Comparison of ENCODE assay signal across 15 cellular contexts in genomic region chr10:103764296-103765088, GRCh38.
DNase-seq lines count a peak whose midpoint lies in the region; ATAC-seq and TF ChIP-seq lines count a peak whose summit lies in the region.
"Had no signal": no experiment of that assay in that cellular context is flagged by ENCODE, and none has a peak within 500 bp of the region (broad histone marks: within the 10 kb centered on the region; RNA-seq: fewer than 3 reads in every experiment).

No MANE protein-coding gene starts in this region.

- H3K27ac ChIP-seq in mammary epithelial cell (ENCODE audit: insufficient read depth, low read depth, low read length) (peak overlapping the region; percentile 4), SK-N-MC (peak overlapping the region; percentile 67), adrenal gland (peak overlapping the region in 1 of 5 donors; percentile 61)

- no peak overlapping the region for H3K4me3 ChIP-seq in mammary epithelial cell (replicated peaks in 1 of 3; ENCODE audit: insufficient read depth in 1 of 3, low read depth in 2 of 3, low read length in 3 of 3)
- H3K4me3 ChIP-seq in SK-N-MC = no peak overlapping the region
- no peak overlapping the region for H3K4me3 ChIP-seq in adrenal gland

- H4K20me1 ChIP-seq in mammary epithelial cell (ENCODE audit: insufficient read depth, low read length) = no peaks in the 10 kb centered on the region

- peaks cover 92% of the 10 kb centered on the region for H3K79me2 ChIP-seq in mammary epithelial cell (ENCODE audit: insufficient read depth, low read length)

- H3K4me2 ChIP-seq in mammary epithelial cell (ENCODE audit: insufficient read depth, low read depth, low read length) = no peak overlapping the region

- H3K9ac ChIP-seq in mammary epithelial cell (ENCODE audit: insufficient read depth, low read length) = no peak overlapping the region
- H3K9ac ChIP-seq in SK-N-MC (ENCODE audit: insufficient read length) = no peak overlapping the region

- no peak for TF ChIP-seq CTCF in mammary epithelial cell (conservative IDR thresholded peaks at IDR 0.05 in 1 of 2, IDR thresholded peaks at IDR 0.05 in 1 of 2; ENCODE audit: extremely low read depth in 1 of 2, insufficient read depth in 1 of 2, low read depth in 1 of 2, low read length in 2 of 2)
- TF ChIP-seq CTCF in MCF 10A (IDR thresholded peaks at IDR 0.05; ENCODE audit: unreplicated experiment) = no peak
- no peak for TF ChIP-seq CTCF in glutamatergic neuron (IDR thresholded peaks at IDR 0.05; ENCODE audit: partially characterized antibody, unreplicated experiment)
- TF ChIP-seq CTCF in adrenal gland (IDR thresholded peaks at IDR 0.05) = no peak

- DNase-seq in mammary epithelial cell (no peak), MCF 10A (ENCODE audit: unreplicated experiment) (no peak), SK-N-MC (ENCODE audit: low read depth, low spot score) (no peak), glutamatergic neuron (no peak), retina (no peak), adrenal gland (no peak)
- DNase-seq in stimulated activated naive CD8-positive, alpha-beta T cell treated with anti-CD3 and anti-CD28 coated beads, Interleukin-15, amount 100 ng/mL, for 72 hours = no peak
- DNase-seq: activated CD4-positive, alpha-beta T cell treated with anti-CD3 and anti-CD28 coated beads for 4 hours; amniotic stem cell; NCI-H2171 treated with DMSO at 0.1 percent for 48 hours; NK-92 treated with Interleukin-12 subunit alpha and Interleukin-12 subunit beta, amount 100 ng/mL, for 24 hours; stimulated activated CD4-positive, alpha-beta T cell treated with anti-CD3 and anti-CD28 coated beads, Interleukin-4, amount 100 ng/mL, for 1 hour; stimulated activated naive CD4-positive, alpha-beta T cell treated with Interleukin-2 at 50 U/mL for 16 hours had no signal

- BruUV-seq in mammary epithelial cell (replicated peaks; lab: Mats Ljungman, UMichigan) (no TSS peak), MCF 10A (replicated peaks; lab: Mats Ljungman, UMichigan) (no TSS peak)

- WGBS in mammary epithelial cell (ENCODE audit: low coverage, missing lambda C conversion rate) = 94% methylated on average over 6 of the region's 7 CpGs
- WGBS in adrenal gland, 4 donors = 76 to 86% (median 79%) methylated on average over 7 of the region's 7 CpGs

- POLR2A ChIA-PET in MCF 10A (lab: Yijun Ruan, JAX) = no interaction called here

- intact Hi-C loops in mammary epithelial cell (cut with micrococcal nuclease) (no loop called here), MCF 10A (cut with micrococcal nuclease) (no loop called here), adrenal gland (cut with DNase I) (no loop called here)

- no peak overlapping the region for H3K4me3 Mint-ChIP-seq in MCF 10A (ENCODE audit: unreplicated experiment)
- H3K4me3 Mint-ChIP-seq in glutamatergic neuron (ENCODE audit: unreplicated experiment) = peak overlapping the region; percentile 42
- peak overlapping the region; percentile 41 to 56 for H3K4me3 Mint-ChIP-seq in stimulated activated naive CD8-positive, alpha-beta T cell treated with anti-CD3 and anti-CD28 coated beads, Interleukin-15, amount 100 ng/mL, for 72 hours

- H3K4me1 ChIP-seq in mammary epithelial cell (ENCODE audit: insufficient read depth, low read length) (peaks cover 86% of the 10 kb centered on the region), adrenal gland (replicated peaks in 1 of 2) (peaks cover 0 to 18% of the 10 kb centered on the region in 2 donors)

- dilution Hi-C loops in mammary epithelial cell (cut with HindIII; ENCODE audit: low sequenced_read_pairs) = no loop called here

- H3K4me1 Mint-ChIP-seq in MCF 10A (ENCODE audit: insufficient read depth, unreplicated experiment) (peaks cover 10% of the 10 kb centered on the region), glutamatergic neuron (ENCODE audit: low read depth, unreplicated experiment) (peaks cover 33% of the 10 kb centered on the region)
- peaks cover 59% of the 10 kb centered on the region for H3K4me1 Mint-ChIP-seq in stimulated activated naive CD8-positive, alpha-beta T cell treated with anti-CD3 and anti-CD28 coated beads, Interleukin-15, amount 100 ng/mL, for 72 hours

- H3K27ac Mint-ChIP-seq in MCF 10A (ENCODE audit: low read depth, unreplicated experiment) = no peak overlapping the region
- H3K27ac Mint-ChIP-seq in glutamatergic neuron (ENCODE audit: unreplicated experiment) = peak overlapping the region; percentile 29
- H3K27ac Mint-ChIP-seq in stimulated activated naive CD8-positive, alpha-beta T cell treated with anti-CD3 and anti-CD28 coated beads, Interleukin-15, amount 100 ng/mL, for 72 hours = peak overlapping the region; percentile 83 to 93

- no peak for TF ChIP-seq POLR2A in adrenal gland (IDR thresholded peaks at IDR 0.05)

- H3K27me3 Mint-ChIP-seq in MCF 10A (ENCODE audit: insufficient read depth, unreplicated experiment) (no peaks in the 10 kb centered on the region), glutamatergic neuron (ENCODE audit: unreplicated experiment) (no peaks in the 10 kb centered on the region)
- H3K27me3 Mint-ChIP-seq in stimulated activated naive CD8-positive, alpha-beta T cell treated with anti-CD3 and anti-CD28 coated beads, Interleukin-15, amount 100 ng/mL, for 72 hours = no peaks in the 10 kb centered on the region

- H3K9me3 ChIP-seq in mammary epithelial cell (replicated peaks; ENCODE audit: insufficient read depth, low read length) = no peaks in the 10 kb centered on the region
- no peaks in the 10 kb centered on the region for H3K9me3 ChIP-seq in SK-N-MC (ENCODE audit: low read depth, low read length)
- H3K9me3 ChIP-seq in adrenal gland (replicated peaks in 1 of 3) = no peaks in the 10 kb centered on the region

- H3K27me3 ChIP-seq in mammary epithelial cell (ENCODE audit: insufficient read depth, low read length) (no peaks in the 10 kb centered on the region), adrenal gland (no peaks in the 10 kb centered on the region)
- H3K27me3 ChIP-seq: foreskin keratinocyte had no signal

- H3K36me3 ChIP-seq in mammary epithelial cell (ENCODE audit: insufficient read depth, low read length) (peaks cover 14% of the 10 kb centered on the region), SK-N-MC (ENCODE audit: insufficient read depth, low read length) (no peaks in the 10 kb centered on the region), adrenal gland (replicated peaks in 1 of 2) (no peaks in the 10 kb centered on the region)

- in situ Hi-C loops in mammary epithelial cell (cut with MboI; ENCODE audit: low sequenced_read_pairs in 2 of 2) = no loop called here

- H3K36me3 Mint-ChIP-seq in MCF 10A (ENCODE audit: insufficient read depth, unreplicated experiment) (peaks cover 10% of the 10 kb centered on the region), glutamatergic neuron (ENCODE audit: unreplicated experiment) (no peaks in the 10 kb centered on the region)

- ATAC-seq in stimulated activated naive CD8-positive, alpha-beta T cell treated with anti-CD3 and anti-CD28 coated beads, Interleukin-15, amount 100 ng/mL, for 72 hours = no peak
- ATAC-seq in HG02981 (IDR thresholded peaks at IDR 0.05; ENCODE audit: unreplicated experiment) = no peak

- no peak overlapping the region for H2AFZ ChIP-seq in mammary epithelial cell (ENCODE audit: low read depth, low read length)

- H3K9me3 Mint-ChIP-seq in MCF 10A (ENCODE audit: unreplicated experiment) (no peaks in the 10 kb centered on the region), glutamatergic neuron (ENCODE audit: unreplicated experiment) (peaks cover 2% of the 10 kb centered on the region)
- H3K9me3 Mint-ChIP-seq in stimulated activated naive CD8-positive, alpha-beta T cell treated with anti-CD3 and anti-CD28 coated beads, Interleukin-15, amount 100 ng/mL, for 72 hours = peaks cover 0 to 5% of the 10 kb centered on the region in 2 donors

- CTCF ChIA-PET in mammary epithelial cell (lab: Charles Lee; ENCODE audit: low non-redundant PET) (interaction anchor here (0.5 kb wide), 2 partner anchors 17 to 357 kb away, joined by 3 read pairs; no protein-coding TSS in a partner anchor), MCF 10A (lab: Yijun Ruan, JAX) (interaction anchor here (0.6 to 2.2 kb wide), 11 partner anchors 9 to 94 kb away, joined by 3 to 7 read pairs (median 4); no protein-coding TSS in a partner anchor)
